ENCODE assay signal across 2 cellular contexts in genomic region chr3:115156255-115156654, GRCh38.
TF ChIP-seq lines count a peak whose summit lies in the region.

No MANE protein-coding gene starts in this region.

TF ChIP-seq in HepG2, 621 proteins besides CTCF, POLR2A, EP300 and RAD21:
- no peak for TF ChIP-seq ZNF430 (CRISPR knock-in tag; IDR thresholded peaks at IDR 0.05)
- no peak for TF ChIP-seq IKZF4 (CRISPR knock-in tag; IDR thresholded peaks at IDR 0.05; ENCODE audit: borderline replicate concordance, low read depth, not compliant biosample characterization)
- TF ChIP-seq ONECUT2 (CRISPR knock-in tag; IDR thresholded peaks at IDR 0.05): no peak
- no peak for TF ChIP-seq ZNF383 (CRISPR knock-in tag; IDR thresholded peaks at IDR 0.05; ENCODE audit: borderline replicate concordance)
- TF ChIP-seq BRF2 (CRISPR knock-in tag; IDR thresholded peaks at IDR 0.05): no peak
- TF ChIP-seq ZNF800 (CRISPR knock-in tag; IDR thresholded peaks at IDR 0.05): no peak
- no peak for TF ChIP-seq ZFP41 (CRISPR knock-in tag; IDR thresholded peaks at IDR 0.05; ENCODE audit: borderline replicate concordance)
TF ChIP-seq in HepG2: peak in this region for 0.

TF ChIP-seq in WTC11, 78 proteins besides CTCF, POLR2A, EP300 and RAD21:
- TF ChIP-seq ZSCAN18 (CRISPR knock-in tag; IDR thresholded peaks at IDR 0.05): no peak
